In the genomic region with DNA sequence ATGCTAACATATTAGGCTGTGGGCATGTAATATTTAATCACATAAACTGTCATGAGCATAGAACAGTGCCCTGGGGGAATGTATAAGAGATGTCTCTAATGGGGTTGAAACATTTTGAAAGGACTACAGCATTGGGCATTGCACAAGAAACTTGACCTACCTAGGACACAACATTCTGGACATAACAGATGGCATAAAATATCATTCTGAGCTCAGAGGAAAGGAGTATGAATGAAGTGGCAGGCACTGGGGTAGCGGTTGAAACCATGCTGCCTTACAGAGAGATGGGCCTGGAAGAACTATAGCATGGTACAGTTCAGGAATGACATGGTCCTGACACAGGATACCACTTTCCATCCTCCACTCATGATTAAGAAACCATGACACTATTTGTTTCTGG, we compare ENCODE assay signal across 19 cellular contexts.
DNase-seq lines count a peak whose midpoint lies in the region; ATAC-seq, FAIRE-seq and TF ChIP-seq lines count a peak whose summit lies in the region.
"Had no signal": no experiment of that assay in that cellular context is flagged by ENCODE, and none has a peak within 500 bp of the region (broad histone marks: within the 10 kb centered on the region; RNA-seq: fewer than 3 reads in every experiment).

No MANE protein-coding gene starts in this region.

- H3K27ac ChIP-seq in right cardiac atrium (ENCODE audit: low read length) (peak overlapping the region; percentile 20), heart right ventricle (no peak overlapping the region), keratinocyte (ENCODE audit: control insufficient read depth, insufficient read depth, low read length) (no peak overlapping the region)
- H3K27ac ChIP-seq: BLaER1 had no signal

- H3K27me3 ChIP-seq in right cardiac atrium (ENCODE audit: control insufficient read depth, insufficient read depth): no peaks in the 10 kb centered on the region
- no peaks in the 10 kb centered on the region for H3K27me3 ChIP-seq in heart right ventricle
- no peaks in the 10 kb centered on the region for H3K27me3 ChIP-seq in keratinocyte (ENCODE audit: control insufficient read depth, extremely low read depth, insufficient read depth, low read length)
- H3K27me3 ChIP-seq: BLaER1 had no signal

- H3K4me3 ChIP-seq in right cardiac atrium (ENCODE audit: low read length): no peak overlapping the region
- H3K4me3 ChIP-seq in heart right ventricle: no peak overlapping the region
- no peak overlapping the region for H3K4me3 ChIP-seq in keratinocyte (ENCODE audit: control insufficient read depth in 2 of 3, extremely low read depth in 1 of 3, insufficient read depth in 2 of 3, low read depth in 1 of 3, low read length in 3 of 3)
- H3K4me3 ChIP-seq: BLaER1 had no signal

- H3K4me2 ChIP-seq in keratinocyte (ENCODE audit: control insufficient read depth, extremely low read depth, insufficient read depth, low read depth, low read length): no peak overlapping the region
- H3K4me2 ChIP-seq: BLaER1 had no signal

- H3K9me3 ChIP-seq in right cardiac atrium (ENCODE audit: control insufficient read depth, low read length) (no peaks in the 10 kb centered on the region), heart right ventricle (no peaks in the 10 kb centered on the region), keratinocyte (ENCODE audit: control insufficient read depth, low read depth, low read length) (no peaks in the 10 kb centered on the region)
- H3K9me3 ChIP-seq: BLaER1 had no signal

- ATAC-seq in right cardiac atrium (no peak), heart right ventricle (no peak), HG02852 (IDR thresholded peaks at IDR 0.05; ENCODE audit: unreplicated experiment) (no peak)

- H3K9ac ChIP-seq in keratinocyte (ENCODE audit: control insufficient read depth, extremely low read depth, insufficient read depth, low read length): no peak overlapping the region
- H3K9ac ChIP-seq: BLaER1 had no signal

- H3K4me1 ChIP-seq in right cardiac atrium (ENCODE audit: control insufficient read depth, insufficient read depth, low read length) (peaks cover 1% of the 10 kb centered on the region), heart right ventricle (peaks cover 0 to 4% (median 0%) of the 10 kb centered on the region in 9 donors), keratinocyte (ENCODE audit: control insufficient read depth, extremely low read depth, insufficient read depth, low read length) (no peaks in the 10 kb centered on the region)

- H2AFZ ChIP-seq in keratinocyte (ENCODE audit: control insufficient read depth, low read length): no peak overlapping the region

- H3K36me3 ChIP-seq in heart right ventricle (no peaks in the 10 kb centered on the region), keratinocyte (ENCODE audit: control insufficient read depth in 2 of 2, extremely low read depth in 1 of 2, insufficient read depth in 2 of 2, low read length in 2 of 2) (peaks cover 0 to 6% of the 10 kb centered on the region in 2 experiments)
- H3K36me3 ChIP-seq: BLaER1 had no signal

- no peak for TF ChIP-seq CTCF in heart right ventricle (IDR thresholded peaks at IDR 0.05)
- TF ChIP-seq CTCF in keratinocyte (optimal IDR thresholded peaks at IDR 0.05 in 1 of 3, IDR thresholded peaks at IDR 0.05 in 1 of 3, conservative IDR thresholded peaks at IDR 0.05 in 1 of 3; ENCODE audit: extremely low read depth in 1 of 3, insufficient read depth in 2 of 3, low read length in 3 of 3): no peak

- H4K20me1 ChIP-seq in keratinocyte (ENCODE audit: control insufficient read depth, extremely low read depth, insufficient read depth, low read length): no peaks in the 10 kb centered on the region
- H4K20me1 ChIP-seq: BLaER1 had no signal

- dilution Hi-C loops in keratinocyte (cut with MboI; ENCODE audit: extremely low pct_ligation_motif_present, low sequenced_read_pairs): no loop called here

- H3K79me2 ChIP-seq in keratinocyte (ENCODE audit: control insufficient read depth, insufficient read depth, low read length): peaks cover 31% of the 10 kb centered on the region

- WGBS in right cardiac atrium: 94% methylated on average over 1 of the region's 1 CpG
- WGBS in heart right ventricle, 2 donors: 90 to 100% methylated on average over 1 of the region's 1 CpG

- intact Hi-C loops in right cardiac atrium (cut with DNase I) (no loop called here), heart right ventricle (cut with DNase I) (no loop called here)

- DNase-seq in DMS 273 (lab: John Stamatoyannopoulos, UW; ENCODE audit: unreplicated experiment) (peak; percentile 31), DMS 273 treated with DMSO at 0.1 percent for 48 hours (lab: John Stamatoyannopoulos, UW) (no peak), right cardiac atrium (no peak), heart right ventricle (no peak), keratinocyte (ENCODE audit: low read depth, low spot score) (no peak), NCI-H1694 (lab: John Stamatoyannopoulos, UW) (no peak)
- DNase-seq: 8988T; CD4-positive, alpha-beta memory T cell; DMS53; DND-41; EL; GOT3; H9; KG1 had no signal

- H3K9me1 ChIP-seq in keratinocyte (ENCODE audit: control insufficient read depth, extremely low read depth, insufficient read depth, low read length): no peaks in the 10 kb centered on the region

- FAIRE-seq in keratinocyte (lab: Jason Lieb, UNC): peak; percentile 78
- FAIRE-seq: G401.6, GM12892, GM18507 had no signal
